23 cellular contexts compared by ENCODE assay signal in the genomic region with DNA sequence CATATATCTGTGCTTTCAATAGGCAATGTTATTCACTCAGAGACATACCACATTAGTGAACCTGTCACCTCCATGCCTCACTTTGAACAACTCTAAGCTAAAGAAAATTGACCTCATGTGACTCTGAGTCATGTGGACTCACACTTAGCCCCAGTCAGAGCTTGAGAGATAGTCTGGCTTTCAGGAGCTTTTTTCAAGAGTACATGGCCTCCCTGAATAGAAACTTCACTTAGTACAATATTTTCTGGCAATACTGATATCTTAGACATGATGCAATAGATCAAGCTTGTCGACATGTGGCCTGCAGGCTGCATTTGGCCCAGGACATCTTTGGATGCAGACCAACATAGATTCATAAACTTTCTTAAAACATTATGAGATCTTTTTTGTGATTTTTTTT. TPM values are rescaled to one million over a fixed set of nuclear protein-coding genes. Genes with fewer than 3 reads are reported as not detected.
DNase-seq lines count a peak whose midpoint lies in the region; TF ChIP-seq lines count a peak whose summit lies in the region.
"Had no signal": no experiment of that assay in that cellular context is flagged by ENCODE, and none has a peak within 500 bp of the region (broad histone marks: within the 10 kb centered on the region; RNA-seq: fewer than 3 reads in every experiment).

No MANE protein-coding gene starts in this region.

- no peaks in the 10 kb centered on the region for H3K27me3 Mint-ChIP-seq in activated T-cell treated with anti-CD3 and anti-CD28 coated beads, Interleukin-2, amount 50 U/mL, for 24 hours

- no peak for TF ChIP-seq CTCF in osteoblast (IDR thresholded peaks at IDR 0.05; ENCODE audit: extremely low read depth, low read depth, low read length)

- H3K9me2 ChIP-seq in Karpas-422 (replicated peaks; ENCODE audit: insufficient read depth, low read length), result 0 out of 2 replicates have a peak, but pooled peaks cover 4% of the 10 kb centered on the region

- H2AFZ ChIP-seq in osteoblast (ENCODE audit: low read length) (no peak overlapping the region), Karpas-422 (ENCODE audit: low read length) (no peak overlapping the region)
- H2AFZ ChIP-seq: neural progenitor cell had no signal

- no peak overlapping the region for H3K4me3 Mint-ChIP-seq in activated T-cell treated with anti-CD3 and anti-CD28 coated beads, Interleukin-2, amount 50 U/mL, for 24 hours
- H3K4me3 Mint-ChIP-seq: endodermal cell, neural progenitor cell had no signal

- H4K20me1 ChIP-seq in osteoblast (ENCODE audit: insufficient read depth, low read length) (no peaks in the 10 kb centered on the region), Karpas-422 (ENCODE audit: insufficient read depth, low read depth, low read length) (no peaks in the 10 kb centered on the region)

- peaks cover 5% of the 10 kb centered on the region for H3K4me1 Mint-ChIP-seq in activated T-cell treated with anti-CD3 and anti-CD28 coated beads, Interleukin-2, amount 50 U/mL, for 24 hours (ENCODE audit: low read depth)

- H3K9me3 ChIP-seq in osteoblast (ENCODE audit: low read depth, low read length) (peaks cover 4% of the 10 kb centered on the region), Karpas-422 (ENCODE audit: low read length) (peaks cover 5% of the 10 kb centered on the region; the same call in 1 of the 2 replicates)
- H3K9me3 ChIP-seq: gastrocnemius medialis, HAP-1, thyroid gland had no signal

- peak; percentile 51 for DNase-seq in LHCN-M2 (ENCODE audit: low read depth)
- DNase-seq in amniotic epithelial cell (ENCODE audit: low read depth), result peak; percentile 70
- peak; percentile 39 for DNase-seq in fibroblast of the conjunctiva (ENCODE audit: low read depth)
- DNase-seq in osteoblast (ENCODE audit: insufficient read length, low spot score, missing footprints), result peak; percentile 30
- no peak for DNase-seq in NCI-H526 (lab: John Stamatoyannopoulos, UW)
- DNase-seq in Karpas-422, result no peak
- no peak for DNase-seq in SW 1271 (lab: John Stamatoyannopoulos, UW)
- no peak for DNase-seq in activated T-cell treated with anti-CD3 and anti-CD28 coated beads, Interleukin-2, amount 50 U/mL, for 24 hours
- DNase-seq: activated CD4-positive, alpha-beta T cell treated with anti-CD3 and anti-CD28 coated beads, Interleukin-2, amount 50 U/mL, for 4 hours; amygdala; endodermal cell; gastrocnemius medialis; mucosa of descending colon; MV-4-11; NCI-H2029; NCI-H510A; retina; SIG-M5; stimulated activated naive CD4-positive, alpha-beta T cell; thyroid gland; WERI-Rb-1 had no signal

- H3K4me2 ChIP-seq in osteoblast (ENCODE audit: insufficient read depth, low read length) (no peak overlapping the region), Karpas-422 (ENCODE audit: low read depth, low read length, poor library complexity, severe bottlenecking) (no peak overlapping the region)
- H3K4me2 ChIP-seq: neural progenitor cell had no signal

- H3K4me3 ChIP-seq in osteoblast (ENCODE audit: insufficient read depth, low read length) (no peak overlapping the region), Karpas-422 (ENCODE audit: low read length) (no peak overlapping the region)
- H3K4me3 ChIP-seq: gastrocnemius medialis, HAP-1, mucosa of descending colon, neural progenitor cell, thyroid gland had no signal

- H3K36me3 ChIP-seq in osteoblast (ENCODE audit: insufficient read depth, low read length) (no peaks in the 10 kb centered on the region), Karpas-422 (ENCODE audit: insufficient read depth, low read length) (no peaks in the 10 kb centered on the region)
- H3K36me3 ChIP-seq: gastrocnemius medialis, HAP-1, neural progenitor cell, thyroid gland, WERI-Rb-1 had no signal

- H3K36me3 Mint-ChIP-seq in activated T-cell treated with anti-CD3 and anti-CD28 coated beads, Interleukin-2, amount 50 U/mL, for 24 hours (ENCODE audit: low read depth), result no peaks in the 10 kb centered on the region

- H3K27ac ChIP-seq in osteoblast (ENCODE audit: low read depth, low read length), result no peak overlapping the region
- no peak overlapping the region for H3K27ac ChIP-seq in Karpas-422 (ENCODE audit: low read length)
- H3K27ac ChIP-seq: gastrocnemius medialis, neural progenitor cell, thyroid gland, WERI-Rb-1 had no signal

- H3K4me1 ChIP-seq in osteoblast (ENCODE audit: insufficient read depth, low read length) (peaks cover 15% of the 10 kb centered on the region), Karpas-422 (ENCODE audit: low read length) (no peaks in the 10 kb centered on the region)
- H3K4me1 ChIP-seq: gastrocnemius medialis had no signal

- peaks cover 12% of the 10 kb centered on the region for H3K9me3 Mint-ChIP-seq in activated T-cell treated with anti-CD3 and anti-CD28 coated beads, Interleukin-2, amount 50 U/mL, for 24 hours

- no peak overlapping the region for H3K9ac ChIP-seq in Karpas-422 (ENCODE audit: low read length)
- H3K9ac ChIP-seq: neural progenitor cell had no signal

- peaks cover 17% of the 10 kb centered on the region for H3K79me2 ChIP-seq in osteoblast (ENCODE audit: insufficient read depth, low read length)
- H3K79me2 ChIP-seq in Karpas-422 (ENCODE audit: low read length), result no peaks in the 10 kb centered on the region

- H3K27ac Mint-ChIP-seq in activated T-cell treated with anti-CD3 and anti-CD28 coated beads, Interleukin-2, amount 50 U/mL, for 24 hours, result no peak overlapping the region
- H3K27ac Mint-ChIP-seq: endodermal cell, neural progenitor cell had no signal

- no peaks in the 10 kb centered on the region for H3K27me3 ChIP-seq in osteoblast (ENCODE audit: insufficient read depth, low read length)
- 0 out of 2 replicates have a peak, but pooled peaks cover 3% of the 10 kb centered on the region for H3K27me3 ChIP-seq in Karpas-422 (ENCODE audit: low read length)
- H3K27me3 ChIP-seq: gastrocnemius medialis, neural progenitor cell, thyroid gland had no signal

RNA-seq across cellular contexts. Expression of a gene that starts 8.5 kb away (rescaled TPM):
- total RNA-seq in LHCN-M2 (2014; rRNA removed), result 30.8 and 37.4 TPM in 2 replicates
- polyA plus RNA-seq in LHCN-M2 (2012), result 4.0 TPM
- 14.8 and 15.9 TPM in 2 replicates for total RNA-seq in osteoblast
- total RNA-seq in Karpas-422 (2014; rRNA removed; shearing (Covaris generic); ENCODE audit: low replicate concordance), result not detected in 2 replicates

Comparison
In these comparisons a context has a peak if more than half of its experiments do, and no peak if none do; other contexts are left out.
1. DNase-seq: peak in LHCN-M2 (single experiment), amniotic epithelial cell (single experiment), fibroblast of the conjunctiva (single experiment) and osteoblast (single experiment); none in NCI-H526 (0 of 2), Karpas-422 (single experiment), SW 1271 (0 of 2) and activated T-cell treated with anti-CD3 and anti-CD28 coated beads, Interleukin-2, amount 50 U/mL, for 24 hours (single experiment).
2. RNA of a gene that starts 8.5 kb away (total RNA-seq): 30.8 to 37.4 TPM in LHCN-M2 and 14.8 to 15.9 TPM in osteoblast; not detected in Karpas-422; every median in the first group is over 10 times any median in the second.